Comparison of ENCODE assay signal across 20 cellular contexts in genomic region chr7:88289505-88290129, GRCh38. TPM values are rescaled to one million over a fixed set of nuclear protein-coding genes. Genes with fewer than 3 reads are reported as not detected.
DNase-seq lines count a peak whose midpoint lies in the region; ATAC-seq and TF ChIP-seq lines count a peak whose summit lies in the region.
"Had no signal": no experiment of that assay in that cellular context is flagged by ENCODE, and none has a peak within 500 bp of the region (broad histone marks: within the 10 kb centered on the region; RNA-seq: fewer than 3 reads in every experiment).

No MANE protein-coding gene starts in this region.

- H3K9me3 ChIP-seq in suprapubic skin = no peaks in the 10 kb centered on the region
- H3K9me3 ChIP-seq: left ventricle myocardium inferior, SJCRH30, testis had no signal

- no peak for TF ChIP-seq EP300 in suprapubic skin (IDR thresholded peaks at IDR 0.05)

- H3K4me1 ChIP-seq in foreskin keratinocyte = peaks cover 3% of the 10 kb centered on the region
- H3K4me1 ChIP-seq in suprapubic skin = peaks cover 18% of the 10 kb centered on the region
- H3K4me1 ChIP-seq: left ventricle myocardium inferior, testis had no signal

- H3K27me3 ChIP-seq in foreskin keratinocyte (no peaks in the 10 kb centered on the region), suprapubic skin (no peaks in the 10 kb centered on the region)
- H3K27me3 ChIP-seq: BLaER1 treated with 17β-estradiol and CSF1 and Interleukin-3, amounts not matched to agents 10 nM and 100 nM; SJCRH30; testis had no signal

- 48% methylated on average over 3 of the region's 3 CpGs for WGBS in suprapubic skin

- in situ Hi-C loops in GM13977 (cut with MboI; ENCODE audit: low pct_unique_long_range_greater_than_20kb, low sequenced_read_pairs, unreplicated experiment) = no loop called here

- no peak for TF ChIP-seq POLR2A in suprapubic skin (IDR thresholded peaks at IDR 0.05)

- no peak overlapping the region for H3K4me3 ChIP-seq in suprapubic skin
- H3K4me3 ChIP-seq: BLaER1 treated with 17β-estradiol and CSF1 and Interleukin-3, amounts not matched to agents 10 nM and 100 nM; left ventricle myocardium inferior; SJCRH30; testis had no signal

- DNase-seq in HT-29 (ENCODE audit: low spot score) (peak; percentile 92), SW480 (ENCODE audit: low spot score) (peak; percentile 66), foreskin keratinocyte (peak; percentile 82 to 86), suprapubic skin (ENCODE audit: low spot score in 2 of 2) (no peak), SKM-1 treated with dmso at 0.1 percent for 144 hours (lab: John Stamatoyannopoulos, UW; ENCODE audit: unreplicated experiment) (no peak), ecto neural progenitor cell (ENCODE audit: low spot score) (no peak), GM13977 (ENCODE audit: low spot score) (no peak)
- DNase-seq: activated CD4-positive, CD25-positive, alpha-beta regulatory T cell treated with anti-CD3 and anti-CD28 coated beads, Interleukin-2, amount 50 U/mL, for 72 hours; activated CD8-positive, alpha-beta memory T cell treated with anti-CD3 and anti-CD28 coated beads, Interleukin-2, amount 10 ng/mL, durations not matched to agents 7 days and 5 days; activated effector memory CD4-positive, alpha-beta T cell treated with Interleukin-2 at 50 U/mL for 16 hours; DMS153; H9; left ventricle myocardium inferior; NCI-H1694 treated with DMSO at 0.1 percent for 48 hours; SJCRH30; stimulated activated CD4-positive, alpha-beta T cell treated with anti-CD3 and anti-CD28 coated beads, Interleukin-4, amount 100 ng/mL, for 4 hours; stimulated activated CD8-positive, alpha-beta memory T cell treated with anti-CD3 and anti-CD28 coated beads, Interleukin-4, amount 100 ng/mL, for 48 hours; T-helper 9 cell; testis had no signal

- no peak for TF ChIP-seq CTCF in foreskin keratinocyte (conservative IDR thresholded peaks at IDR 0.05)
- no peak for TF ChIP-seq CTCF in suprapubic skin (IDR thresholded peaks at IDR 0.05)
- no peak for TF ChIP-seq CTCF in GM13977 (IDR thresholded peaks at IDR 0.05; ENCODE audit: extremely low read depth, insufficient read depth, missing control alignments)

- peak; percentile 84 for ATAC-seq in foreskin keratinocyte
- ATAC-seq: activated CD8-positive, alpha-beta memory T cell treated with anti-CD3 and anti-CD28 coated beads, Interleukin-2, amount 10 ng/mL, durations not matched to agents 7 days and 5 days had no signal

- H3K36me3 ChIP-seq in suprapubic skin = no peaks in the 10 kb centered on the region
- H3K36me3 ChIP-seq: BLaER1 treated with 17β-estradiol and CSF1 and Interleukin-3, amounts not matched to agents 10 nM and 100 nM; left ventricle myocardium inferior; SJCRH30 had no signal

- H3K27ac ChIP-seq in foreskin keratinocyte (peak overlapping the region; percentile 60), suprapubic skin (peak overlapping the region; percentile 14)
- H3K27ac ChIP-seq: BLaER1 treated with 17β-estradiol and CSF1 and Interleukin-3, amounts not matched to agents 10 nM and 100 nM; left ventricle myocardium inferior; SJCRH30; testis had no signal

RNA-seq across cellular contexts. Expression of gene STEAP4, which starts 17.1 kb away (rescaled TPM):
- total RNA-seq in HT-29 (2014; rRNA removed; shearing (Covaris generic)) = 2.6 and 4.2 TPM in 2 replicates
- total RNA-seq in foreskin keratinocyte (0.03 and 0.04 TPM in 2 replicates), suprapubic skin (10 to 100 TPM; 19.3 to 33.0 (median 24.2) TPM)
- 0.01 and 0.03 TPM in 2 replicates for polyA plus RNA-seq in foreskin keratinocyte
- total RNA-seq: H9, SJCRH30 had no signal

Comparison
In these comparisons a context has a peak if more than half of its experiments do, and no peak if none do; other contexts are left out.
1. DNase-seq: peak in HT-29 (single experiment), SW480 (single experiment) and foreskin keratinocyte (2 of 2); none in suprapubic skin (0 of 2), SKM-1 treated with dmso at 0.1 percent for 144 hours (single experiment), ecto neural progenitor cell (single experiment) and GM13977 (single experiment).